ENCODE assay signal across 8 cellular contexts in the genomic region with DNA sequence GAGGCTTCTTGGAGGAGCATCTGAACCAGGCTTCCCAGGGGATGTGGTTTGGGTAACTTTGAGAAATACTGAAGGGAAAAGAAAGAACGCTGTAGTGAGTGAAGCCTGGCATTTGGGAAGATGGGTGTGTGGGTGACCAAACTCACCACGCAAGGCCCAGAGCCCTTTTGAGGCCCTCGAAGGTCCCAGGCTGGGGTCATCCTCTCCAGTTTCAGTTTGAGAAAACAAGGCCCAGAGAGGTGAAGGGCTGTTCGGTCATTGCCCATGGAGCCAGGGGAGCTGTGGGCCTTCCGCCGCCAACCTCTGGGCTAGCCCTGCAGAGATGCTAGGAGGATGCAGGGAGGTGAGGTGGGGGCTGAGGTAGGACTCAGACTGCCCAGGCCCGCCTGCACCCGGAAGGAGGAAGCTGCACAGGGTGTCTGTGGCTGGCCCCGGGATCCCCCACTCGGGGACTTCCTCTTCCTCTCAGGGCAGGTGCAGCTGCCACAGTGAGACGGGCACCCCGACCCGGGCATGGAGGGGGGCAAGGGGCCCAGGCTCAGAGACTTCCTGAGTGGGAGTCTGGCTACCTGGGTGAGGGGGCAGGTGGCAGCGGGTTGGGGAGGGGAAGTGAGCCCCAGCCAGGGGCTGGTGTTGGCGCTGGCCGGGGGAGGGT. TPM values are rescaled to one million over a fixed set of nuclear protein-coding genes. Genes with fewer than 3 reads are reported as not detected.
DNase-seq lines count a peak whose midpoint lies in the region; ATAC-seq lines count a peak whose summit lies in the region.

Gene CCDC88B, plus strand, starts transcription at position 451 of the 655 bp plus-strand sequence. Its CDS starts 63 bp downstream, at position 514.

- in situ Hi-C loops in KBM-7 (cut with MboI; ENCODE audit: low pct_unique_long_range_greater_than_20kb, low sequenced_read_pairs): no loop called here

- no peaks in the 10 kb centered on the region for H3K36me3 ChIP-seq in esophagus (ENCODE audit: control insufficient read depth in 2 of 2, insufficient read depth in 2 of 2, low read length in 1 of 2)

- 59 to 69% methylated on average over 16 of the region's 16 CpGs for WGBS in esophagus, 2 donors

- no peaks in the 10 kb centered on the region for H3K9me3 ChIP-seq in esophagus (ENCODE audit: control insufficient read depth in 2 of 2, insufficient read depth in 1 of 2, low read depth in 1 of 2, low read length in 1 of 2)

- H3K27me3 ChIP-seq in esophagus (ENCODE audit: control insufficient read depth in 1 of 2, insufficient read depth in 2 of 2, low read length in 2 of 2): no peaks in the 10 kb centered on the region

- peak within 1 kb of the TSS; percentile 10 to 23 for H3K27ac ChIP-seq in esophagus (ENCODE audit: low read depth in 2 of 2, low read length in 1 of 2)

- H3K4me1 ChIP-seq in esophagus (ENCODE audit: control insufficient read depth in 2 of 2, insufficient read depth in 2 of 2, low read length in 1 of 2): peaks cover 5 to 18% of the 10 kb centered on the region in 2 donors

- DNase-seq in KBM-7 (peak; percentile 75), kidney glomerular epithelial cell (lab: John Stamatoyannopoulos, UW) (no peak), COR-L47 (lab: John Stamatoyannopoulos, UW) (no peak)
- peak; percentile 75 to 77 for DNase-seq in activated CD4-positive, alpha-beta T cell treated with anti-CD3 and anti-CD28 coated beads, Interleukin-2, amount 50 U/mL, for 4 hours
- peak; percentile 90 for DNase-seq in stimulated activated CD4-positive, alpha-beta T cell treated with anti-CD3 and anti-CD28 coated beads, Interleukin-15, amount 100 ng/mL, for 24 hours

- H3K4me3 ChIP-seq in esophagus (ENCODE audit: low read depth in 1 of 2, low read length in 2 of 2): peak within 1 kb of the TSS in 1 of 2 donors; percentile 27

- peak; percentile 57 for ATAC-seq in GM19467 (IDR thresholded peaks at IDR 0.05; ENCODE audit: unreplicated experiment)
- no peak for ATAC-seq in GM18873 (IDR thresholded peaks at IDR 0.05; ENCODE audit: low FRiP score, unreplicated experiment)

RNA-seq across cellular contexts. Expression of gene CCDC88B, which starts in this region (rescaled TPM):
- polyA plus RNA-seq in esophagus: 10 to 100 TPM; 11.2 to 33.3 TPM

Comparison
In these comparisons a context has a peak if more than half of its experiments do, and no peak if none do; other contexts are left out.
1. DNase-seq: peak in KBM-7 (single experiment), activated CD4-positive, alpha-beta T cell treated with anti-CD3 and anti-CD28 coated beads, Interleukin-2, amount 50 U/mL, for 4 hours (2 of 2) and stimulated activated CD4-positive, alpha-beta T cell treated with anti-CD3 and anti-CD28 coated beads, Interleukin-15, amount 100 ng/mL, for 24 hours (single experiment); none in kidney glomerular epithelial cell (single experiment) and COR-L47 (single experiment).